Comparison of ENCODE assay signal across 1 cellular context in the genomic region with DNA sequence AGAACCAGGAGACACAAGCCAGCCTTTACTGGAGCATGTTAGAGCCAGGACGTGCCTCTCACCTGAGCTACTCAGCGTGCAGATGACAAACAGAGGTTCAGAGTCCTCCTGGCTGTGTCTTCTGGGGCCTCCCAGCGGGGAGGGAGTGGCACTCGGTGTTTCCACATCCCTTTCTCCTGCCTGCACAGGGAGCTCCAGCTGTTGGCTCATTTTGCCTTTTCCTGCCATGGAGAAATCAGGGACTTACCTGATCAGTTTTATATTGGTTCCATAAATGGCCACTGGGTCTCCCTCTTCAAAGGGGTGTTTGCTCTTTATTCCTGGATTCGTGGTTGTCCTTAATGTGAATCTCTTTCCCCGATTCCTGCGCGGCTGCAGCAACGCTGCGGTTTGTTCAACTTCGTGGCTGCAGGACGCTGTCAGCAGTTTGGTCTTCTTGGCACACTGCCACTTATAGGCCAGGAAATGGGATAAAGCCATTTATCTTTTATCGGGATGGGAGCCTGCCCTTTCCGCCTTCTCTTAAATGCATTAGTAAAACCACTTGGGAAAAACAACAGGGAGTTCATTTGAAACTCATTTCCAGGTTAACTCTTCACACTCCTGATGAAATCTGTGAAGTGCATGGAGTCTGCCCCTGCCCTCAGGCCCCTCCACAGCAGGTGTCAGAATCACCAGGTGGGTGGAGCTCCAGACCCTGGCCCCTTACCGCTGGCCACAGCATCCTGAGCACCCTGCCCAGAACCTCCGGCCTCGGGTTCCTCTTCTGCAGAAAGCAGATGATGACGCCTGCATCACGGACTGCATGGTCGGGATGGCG.
A peak's percentile ranks its signal among the peaks of the same experiment; 100 is the strongest.
TF ChIP-seq lines count a peak whose summit lies in the region.

No MANE protein-coding gene starts in this region.

TF ChIP-seq in HepG2, 621 proteins besides CTCF, POLR2A, EP300 and RAD21 (continued from another document and continues in another):
- TF ChIP-seq ZNF318 (CRISPR knock-in tag; IDR thresholded peaks at IDR 0.05), result no peak
- TF ChIP-seq NCOA1 (CRISPR knock-in tag; IDR thresholded peaks at IDR 0.05), result no peak
- TF ChIP-seq MBD4 (IDR thresholded peaks at IDR 0.05; ENCODE audit: borderline replicate concordance, low read length), result no peak
- TF ChIP-seq ZSCAN29 (CRISPR knock-in tag; conservative IDR thresholded peaks at IDR 0.05), result no peak
- TF ChIP-seq, protein P1, sequence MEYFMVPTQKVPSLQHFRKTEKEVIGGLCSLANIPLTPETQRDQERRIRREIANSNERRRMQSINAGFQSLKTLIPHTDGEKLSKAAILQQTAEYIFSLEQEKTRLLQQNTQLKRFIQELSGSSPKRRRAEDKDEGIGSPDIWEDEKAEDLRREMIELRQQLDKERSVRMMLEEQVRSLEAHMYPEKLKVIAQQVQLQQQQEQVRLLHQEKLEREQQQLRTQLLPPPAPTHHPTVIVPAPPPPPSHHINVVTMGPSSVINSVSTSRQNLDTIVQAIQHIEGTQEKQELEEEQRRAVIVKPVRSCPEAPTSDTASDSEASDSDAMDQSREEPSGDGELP (IDR thresholded peaks at IDR 0.05; ENCODE audit: borderline replicate concordance, low read depth), result peak; percentile 92; the same call in 1 of the 2 replicates
- TF ChIP-seq PAX8 (CRISPR knock-in tag; IDR thresholded peaks at IDR 0.05; ENCODE audit: borderline replicate concordance), result no peak
- 0 out of 2 replicates have a peak, but pooled peaks have one; percentile 45 for TF ChIP-seq MXD4 (CRISPR knock-in tag; IDR thresholded peaks at IDR 0.05)
- no peak for TF ChIP-seq ZNF747 (CRISPR knock-in tag; IDR thresholded peaks at IDR 0.05; ENCODE audit: borderline replicate concordance)
- no peak for TF ChIP-seq ZNF841 (CRISPR knock-in tag; IDR thresholded peaks at IDR 0.05; ENCODE audit: borderline replicate concordance)
- TF ChIP-seq ZNF562 (CRISPR knock-in tag; IDR thresholded peaks at IDR 0.05; ENCODE audit: borderline replicate concordance), result no peak
- 0 out of 2 replicates have a peak, but pooled peaks have one; percentile 57 for TF ChIP-seq ZMYM3 (CRISPR knock-in tag; IDR thresholded peaks at IDR 0.05)
- TF ChIP-seq NCOR1 (IDR thresholded peaks at IDR 0.05; ENCODE audit: borderline replicate concordance, low read length), result peak; percentile 70; the same call in 1 of the 2 replicates
- no peak for TF ChIP-seq ZBTB21 (CRISPR knock-in tag; IDR thresholded peaks at IDR 0.05)
- TF ChIP-seq RXRB (CRISPR knock-in tag; IDR thresholded peaks at IDR 0.05; ENCODE audit: borderline replicate concordance), result peak; percentile 37; the same call in 1 of the 2 replicates
- no peak for TF ChIP-seq NKX3-1 (CRISPR knock-in tag; IDR thresholded peaks at IDR 0.05)
- no peak for TF ChIP-seq ZNF761 (CRISPR knock-in tag; conservative IDR thresholded peaks at IDR 0.05)
- TF ChIP-seq ZNF615 (CRISPR knock-in tag; IDR thresholded peaks at IDR 0.05; ENCODE audit: borderline replicate concordance), result no peak
- TF ChIP-seq ZZZ3 (CRISPR knock-in tag; IDR thresholded peaks at IDR 0.05; ENCODE audit: borderline replicate concordance), result no peak
- TF ChIP-seq ZNF121 (CRISPR knock-in tag; IDR thresholded peaks at IDR 0.05), result no peak
- TF ChIP-seq BRCA1 (CRISPR knock-in tag; IDR thresholded peaks at IDR 0.05), result no peak
- no peak for TF ChIP-seq NAIF1 (CRISPR knock-in tag; IDR thresholded peaks at IDR 0.05; ENCODE audit: borderline replicate concordance)
- TF ChIP-seq TFDP2 (CRISPR knock-in tag; IDR thresholded peaks at IDR 0.05), result no peak
- no peak for TF ChIP-seq ZNF768 (CRISPR knock-in tag; IDR thresholded peaks at IDR 0.05)
- TF ChIP-seq NCOA2 (CRISPR knock-in tag; IDR thresholded peaks at IDR 0.05), result 0 out of 2 replicates have a peak, but pooled peaks have one; percentile 37
- TF ChIP-seq, protein P2, sequence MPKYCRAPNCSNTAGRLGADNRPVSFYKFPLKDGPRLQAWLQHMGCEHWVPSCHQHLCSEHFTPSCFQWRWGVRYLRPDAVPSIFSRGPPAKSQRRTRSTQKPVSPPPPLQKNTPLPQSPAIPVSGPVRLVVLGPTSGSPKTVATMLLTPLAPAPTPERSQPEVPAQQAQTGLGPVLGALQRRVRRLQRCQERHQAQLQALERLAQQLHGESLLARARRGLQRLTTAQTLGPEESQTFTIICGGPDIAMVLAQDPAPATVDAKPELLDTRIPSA (CRISPR knock-in tag; IDR thresholded peaks at IDR 0.05; ENCODE audit: borderline replicate concordance), result no peak
- TF ChIP-seq, protein P3, sequence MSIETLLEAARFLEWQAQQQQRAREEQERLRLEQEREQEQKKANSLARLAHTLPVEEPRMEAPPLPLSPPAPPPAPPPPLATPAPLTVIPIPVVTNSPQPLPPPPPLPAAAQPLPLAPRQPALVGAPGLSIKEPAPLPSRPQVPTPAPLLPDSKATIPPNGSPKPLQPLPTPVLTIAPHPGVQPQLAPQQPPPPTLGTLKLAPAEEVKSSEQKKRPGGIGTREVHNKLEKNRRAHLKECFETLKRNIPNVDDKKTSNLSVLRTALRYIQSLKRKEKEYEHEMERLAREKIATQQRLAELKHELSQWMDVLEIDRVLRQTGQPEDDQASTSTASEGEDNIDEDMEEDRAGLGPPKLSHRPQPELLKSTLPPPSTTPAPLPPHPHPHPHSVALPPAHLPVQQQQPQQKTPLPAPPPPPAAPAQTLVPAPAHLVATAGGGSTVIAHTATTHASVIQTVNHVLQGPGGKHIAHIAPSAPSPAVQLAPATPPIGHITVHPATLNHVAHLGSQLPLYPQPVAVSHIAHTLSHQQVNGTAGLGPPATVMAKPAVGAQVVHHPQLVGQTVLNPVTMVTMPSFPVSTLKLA (IDR thresholded peaks at IDR 0.05), result no peak
- TF ChIP-seq RBM22 (optimal IDR thresholded peaks at IDR 0.05; ENCODE audit: low read length), result peak; percentile 31
- peak; percentile 80 for TF ChIP-seq ARID4A (CRISPR knock-in tag; IDR thresholded peaks at IDR 0.05; ENCODE audit: borderline replicate concordance)
- TF ChIP-seq HMG20B (CRISPR knock-in tag; conservative IDR thresholded peaks at IDR 0.05), result no peak
- TF ChIP-seq SMARCC2 (IDR thresholded peaks at IDR 0.05), result no peak
- no peak for TF ChIP-seq KLF9 (CRISPR knock-in tag; IDR thresholded peaks at IDR 0.05; ENCODE audit: low read depth)
- no peak for TF ChIP-seq NONO (IDR thresholded peaks at IDR 0.05)
- 0 out of 2 replicates have a peak, but pooled peaks have one; percentile 6 for TF ChIP-seq NONO (CRISPR knock-in tag; conservative IDR thresholded peaks at IDR 0.05)
- TF ChIP-seq FUBP1 (CRISPR knock-in tag; IDR thresholded peaks at IDR 0.05; ENCODE audit: borderline replicate concordance), result no peak
- TF ChIP-seq ZFP1 (CRISPR knock-in tag; IDR thresholded peaks at IDR 0.05), result no peak
- TF ChIP-seq SRSF9 (IDR thresholded peaks at IDR 0.05; ENCODE audit: borderline replicate concordance, insufficient read depth, low read depth, low read length, poor library complexity, severe bottlenecking), result no peak
